ENCODE assay signal across 8 cellular contexts in the genomic region with DNA sequence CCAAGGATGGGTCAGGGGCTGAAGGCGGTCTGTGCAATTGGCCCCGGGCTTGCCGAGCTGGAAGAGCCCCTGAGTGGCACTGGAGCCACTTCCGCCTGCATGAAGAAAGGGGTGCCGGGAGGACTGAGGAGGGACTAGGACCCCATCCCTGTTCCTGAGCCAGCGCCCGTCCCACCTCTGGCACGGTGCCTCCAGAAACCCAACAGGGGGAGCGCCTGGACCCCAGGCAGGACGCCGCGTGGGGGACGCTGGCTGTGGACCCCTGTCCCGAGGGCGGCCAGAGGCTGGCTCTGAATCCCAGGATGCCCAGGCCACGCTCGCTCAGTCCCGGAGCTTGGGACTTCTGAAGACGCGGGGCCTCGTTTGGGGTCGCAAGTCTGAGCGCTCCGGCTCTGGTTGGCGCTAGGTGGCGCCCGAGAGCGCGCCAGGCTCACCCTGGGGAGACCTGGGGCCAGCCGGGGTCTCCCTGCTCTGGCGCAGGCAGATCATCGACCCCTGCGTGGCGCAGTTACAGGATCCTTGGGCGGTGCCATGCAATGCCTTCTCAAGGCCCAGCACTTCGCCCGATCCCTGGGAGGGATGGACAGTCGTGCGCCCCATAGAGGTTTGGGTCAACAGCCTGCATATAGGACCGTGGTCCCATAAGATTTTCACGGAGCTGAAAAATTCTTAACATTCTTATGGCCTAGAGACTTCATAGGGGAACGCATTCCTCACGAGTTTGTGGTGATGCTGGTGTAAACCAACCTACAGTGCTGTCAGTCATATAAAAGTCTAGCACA. TPM values are rescaled to one million over a fixed set of nuclear protein-coding genes. Genes with fewer than 3 reads are reported as not detected.
DNase-seq lines count a peak whose midpoint lies in the region; ATAC-seq and TF ChIP-seq lines count a peak whose summit lies in the region.

No MANE protein-coding gene starts in this region.

- peak overlapping the region; percentile 48 to 51 for H3K4me3 ChIP-seq in cardiac fibroblast (replicated peaks in 1 of 2; ENCODE audit: low read depth in 2 of 2, low read length in 2 of 2)

- H3K27ac Mint-ChIP-seq in activated B cell treated with CpG ODN at 0.5 μM for 24 hours, result no peak overlapping the region

- H3K36me3 Mint-ChIP-seq in activated B cell treated with CpG ODN at 0.5 μM for 24 hours (ENCODE audit: low read depth), result no peaks in the 10 kb centered on the region

- intact Hi-C loops in activated B cell treated with CpG ODN at 0.5 μM for 24 hours (cut with micrococcal nuclease), result loop anchor here (1.0 kb wide), 3 partner anchors 249 to 463 kb away; no protein-coding TSS in a partner anchor

- TF ChIP-seq CTCF in activated B cell treated with CpG ODN at 0.5 μM for 24 hours (IDR thresholded peaks at IDR 0.05), result peak; percentile 36
- TF ChIP-seq CTCF in cardiac fibroblast (IDR thresholded peaks at IDR 0.05; ENCODE audit: low read depth, low read length), result peak; percentile 97

- H3K4me3 Mint-ChIP-seq in activated B cell treated with CpG ODN at 0.5 μM for 24 hours, result no peak overlapping the region

- no peaks in the 10 kb centered on the region for H3K9me3 Mint-ChIP-seq in activated B cell treated with CpG ODN at 0.5 μM for 24 hours

- DNase-seq in EH (ENCODE audit: low read depth) (peak; percentile 96), LHCN-M2 (ENCODE audit: low read depth) (peak; percentile 82), activated B cell treated with CpG ODN at 0.5 μM for 24 hours (peak; percentile 68), cardiac fibroblast (ENCODE audit: low read depth in 2 of 2) (peak; percentile 79 to 86), kidney glomerular epithelial cell (lab: John Stamatoyannopoulos, UW) (peak; percentile 62)
- DNase-seq in stimulated activated CD4-positive, alpha-beta T cell treated with anti-CD3 and anti-CD28 coated beads, Interleukin-2, amount 100 ng/mL, for 24 hours, result peak; percentile 74 to 77

- ATAC-seq in activated B cell treated with CpG ODN at 0.5 μM for 24 hours (ENCODE audit: low read depth) (peak; percentile 81), HG02763 (IDR thresholded peaks at IDR 0.05; ENCODE audit: unreplicated experiment) (no peak), HG03521 (IDR thresholded peaks at IDR 0.05; ENCODE audit: unreplicated experiment) (no peak)

- CTCF ChIA-PET in activated B cell treated with CpG ODN at 0.5 μM for 24 hours (lab: Charles Lee), result interaction anchor here (1.0 to 2.9 kb wide), 6 partner anchors 10 to 464 kb away, joined by 3 to 11 read pairs (median 4); no protein-coding TSS in a partner anchor

- POLR2A ChIA-PET in activated B cell treated with CpG ODN at 0.5 μM for 24 hours (lab: Charles Lee), result interaction anchor here (0.6 to 1.9 kb wide), 2 partner anchors 315 to 1186 kb away, joined by 5 to 9 read pairs; a partner anchor contains a TSS

- peaks cover 4% of the 10 kb centered on the region for H3K27me3 Mint-ChIP-seq in activated B cell treated with CpG ODN at 0.5 μM for 24 hours

- H3K4me1 Mint-ChIP-seq in activated B cell treated with CpG ODN at 0.5 μM for 24 hours, result peaks cover 3% of the 10 kb centered on the region

RNA-seq across cellular contexts. Expression of a gene that starts 58.5 kb away (rescaled TPM):
- 7.6 and 11.3 TPM in 2 replicates for total RNA-seq in LHCN-M2 (2014; rRNA removed)
- polyA plus RNA-seq in LHCN-M2 (2012), result 12.6 TPM
- 110 and 131 TPM in 2 replicates for total RNA-seq in activated B cell treated with CpG ODN at 0.5 μM for 24 hours
